Comparison of ENCODE assay signal across 8 cellular contexts in the genomic region with DNA sequence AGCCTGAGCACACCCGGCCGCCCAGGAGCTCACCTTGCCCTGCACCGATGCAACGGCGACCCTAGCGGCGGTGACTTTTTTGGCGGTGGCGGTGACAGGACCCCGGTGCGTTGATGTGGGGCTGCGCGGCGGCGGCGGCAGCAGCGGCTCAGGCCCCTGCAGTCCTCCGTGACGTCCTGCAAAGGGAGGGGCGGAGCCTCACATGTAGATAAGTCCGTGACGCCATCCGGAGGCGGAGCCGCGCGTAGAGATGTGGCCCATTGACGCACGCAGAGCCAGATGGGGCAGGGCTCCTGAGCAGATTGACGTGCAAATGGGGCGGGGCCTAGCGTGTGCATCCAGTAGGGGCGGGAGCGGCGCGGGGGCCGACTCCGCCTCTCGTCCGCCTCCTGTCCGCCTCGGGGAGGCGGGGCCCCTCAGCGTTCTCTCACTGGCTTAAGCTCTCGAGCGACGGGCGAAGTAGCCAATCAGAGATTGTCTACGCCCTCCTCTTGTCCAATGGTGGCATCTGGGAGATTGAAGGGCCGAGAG. TPM values are rescaled to one million over a fixed set of nuclear protein-coding genes. Genes with fewer than 3 reads are reported as not detected.
DNase-seq lines count a peak whose midpoint lies in the region; ATAC-seq and TF ChIP-seq lines count a peak whose summit lies in the region.

A gene with protein sequence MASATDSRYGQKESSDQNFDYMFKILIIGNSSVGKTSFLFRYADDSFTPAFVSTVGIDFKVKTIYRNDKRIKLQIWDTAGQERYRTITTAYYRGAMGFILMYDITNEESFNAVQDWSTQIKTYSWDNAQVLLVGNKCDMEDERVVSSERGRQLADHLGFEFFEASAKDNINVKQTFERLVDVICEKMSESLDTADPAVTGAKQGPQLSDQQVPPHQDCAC (minus strand): TSS at position 180 of the 531 bp plus-strand sequence. CDS start 1,302 bp downstream, outside the sequence.

- H3K79me2 ChIP-seq in SU-DHL-6 (ENCODE audit: insufficient read depth, low read length): peaks cover 19% of the 10 kb centered on the region

- TF ChIP-seq CTCF in GM12864 (IDR thresholded peaks at IDR 0.05; ENCODE audit: low read depth, low read length, missing control alignments): no peak
- TF ChIP-seq CTCF in SU-DHL-6 (IDR thresholded peaks at IDR 0.05; ENCODE audit: insufficient read depth, low read length, poor library complexity, severe bottlenecking): no peak
- TF ChIP-seq CTCF in osteocyte (IDR thresholded peaks at IDR 0.05): no peak

- ATAC-seq in HG02759 (IDR thresholded peaks at IDR 0.05; ENCODE audit: unreplicated experiment): peak; percentile 88
- peak; percentile 95 for ATAC-seq in activated naive CD8-positive, alpha-beta T cell treated with anti-CD3 and anti-CD28 coated beads, Interleukin-2, amount 50 U/mL, for 24 hours
- ATAC-seq in Right ventricle myocardium inferior: peak; percentile 96

- no peaks in the 10 kb centered on the region for H4K20me1 ChIP-seq in SU-DHL-6 (ENCODE audit: low read depth, low read length)

- H3K27ac ChIP-seq in SU-DHL-6 (ENCODE audit: low read depth, low read length) (peak within 1 kb of the TSS; percentile 91), thymus (ENCODE audit: low read depth) (peak within 1 kb of the TSS; percentile 86)

- H3K4me2 ChIP-seq in SU-DHL-6 (ENCODE audit: low read depth, low read length, poor library complexity, severe bottlenecking): peak within 1 kb of the TSS; percentile 89

- H3K27me3 ChIP-seq in SU-DHL-6 (ENCODE audit: low read length) (no peaks in the 10 kb centered on the region; the same call in 1 of the 2 replicates), thymus (ENCODE audit: control insufficient read depth, insufficient read depth) (peaks cover 4% of the 10 kb centered on the region)

- peaks cover 9% of the 10 kb centered on the region for H3F3A ChIP-seq in SU-DHL-6 (ENCODE audit: insufficient read depth)

- H3K4me3 ChIP-seq in GM12864 (ENCODE audit: low read depth, low read length) (peak within 1 kb of the TSS; percentile 76), SU-DHL-6 (ENCODE audit: insufficient read depth, low read length, poor library complexity, severe bottlenecking) (peak within 1 kb of the TSS; percentile 98), thymus (ENCODE audit: low read length) (peak within 1 kb of the TSS; percentile 68)

- H3K36me3 Mint-ChIP-seq in activated naive CD8-positive, alpha-beta T cell treated with anti-CD3 and anti-CD28 coated beads, Interleukin-2, amount 50 U/mL, for 24 hours (ENCODE audit: low read depth): peaks cover 4% of the 10 kb centered on the region
- peaks cover 3% of the 10 kb centered on the region for H3K36me3 Mint-ChIP-seq in osteocyte (ENCODE audit: unreplicated experiment)

- peaks cover 7% of the 10 kb centered on the region for H3K27me3 Mint-ChIP-seq in activated naive CD8-positive, alpha-beta T cell treated with anti-CD3 and anti-CD28 coated beads, Interleukin-2, amount 50 U/mL, for 24 hours
- H3K27me3 Mint-ChIP-seq in osteocyte (ENCODE audit: unreplicated experiment): no peaks in the 10 kb centered on the region

- DNase-seq in GM12864 (ENCODE audit: low read depth) (peak; percentile 99), NCI-H1417 (lab: John Stamatoyannopoulos, UW) (peak; percentile 99 to 100 (median 100)), Right ventricle myocardium inferior (ENCODE audit: missing footprints) (peak; percentile 100), osteocyte (ENCODE audit: extremely low spot score, unreplicated experiment) (peak; percentile 100)
- DNase-seq in activated naive CD8-positive, alpha-beta T cell treated with anti-CD3 and anti-CD28 coated beads, Interleukin-2, amount 50 U/mL, for 24 hours: peak; percentile 100

- H3K9me2 ChIP-seq in SU-DHL-6 (replicated peaks; ENCODE audit: insufficient read depth, low read length): no peaks in the 10 kb centered on the region

- intact Hi-C loops in Right ventricle myocardium inferior (cut with DNase I): loop anchor here (1.0 to 5.0 kb wide), 7 partner anchors 10 to 208 kb away; a partner anchor contains a TSS

- H3K9me3 ChIP-seq in SU-DHL-6 (ENCODE audit: insufficient read depth, low read length): no peaks in the 10 kb centered on the region
- no peaks in the 10 kb centered on the region for H3K9me3 ChIP-seq in thymus (ENCODE audit: control insufficient read depth)

- peaks cover 16% of the 10 kb centered on the region for H3K4me1 ChIP-seq in thymus (ENCODE audit: control insufficient read depth, insufficient read depth, low read length)

- WGBS in thymus: under 1% methylated on average over 50 of the region's 50 CpGs

- H3K9me3 Mint-ChIP-seq in activated naive CD8-positive, alpha-beta T cell treated with anti-CD3 and anti-CD28 coated beads, Interleukin-2, amount 50 U/mL, for 24 hours: no peaks in the 10 kb centered on the region
- no peaks in the 10 kb centered on the region for H3K9me3 Mint-ChIP-seq in osteocyte (ENCODE audit: unreplicated experiment)

- H3K4me1 Mint-ChIP-seq in activated naive CD8-positive, alpha-beta T cell treated with anti-CD3 and anti-CD28 coated beads, Interleukin-2, amount 50 U/mL, for 24 hours: peaks cover 33% of the 10 kb centered on the region
- H3K4me1 Mint-ChIP-seq in osteocyte (ENCODE audit: unreplicated experiment): peaks cover 27% of the 10 kb centered on the region

- no peaks in the 10 kb centered on the region for H3K36me3 ChIP-seq in SU-DHL-6 (ENCODE audit: low read length)
- H3K36me3 ChIP-seq in thymus (ENCODE audit: control insufficient read depth, insufficient read depth): no peaks in the 10 kb centered on the region

- H3K9ac ChIP-seq in SU-DHL-6 (ENCODE audit: low read length): peak within 1 kb of the TSS; percentile 95

- H3K4me3 Mint-ChIP-seq in activated naive CD8-positive, alpha-beta T cell treated with anti-CD3 and anti-CD28 coated beads, Interleukin-2, amount 50 U/mL, for 24 hours: peak within 1 kb of the TSS; percentile 92
- H3K4me3 Mint-ChIP-seq in osteocyte (ENCODE audit: unreplicated experiment): peak within 1 kb of the TSS; percentile 86

- peak within 1 kb of the TSS; percentile 83 for H3K27ac Mint-ChIP-seq in activated naive CD8-positive, alpha-beta T cell treated with anti-CD3 and anti-CD28 coated beads, Interleukin-2, amount 50 U/mL, for 24 hours
- peak within 1 kb of the TSS; percentile 97 for H3K27ac Mint-ChIP-seq in osteocyte (ENCODE audit: unreplicated experiment)

- peak within 1 kb of the TSS; percentile 62 for H2AFZ ChIP-seq in SU-DHL-6 (ENCODE audit: low read depth, low read length, severe bottlenecking)

RNA-seq across cellular contexts. Expression of the gene that starts here (rescaled TPM):
- total RNA-seq in Right ventricle myocardium inferior (25.4 TPM), osteocyte (2.9 and 3.2 TPM in 2 replicates)
- polyA plus RNA-seq in thymus: 1.0 TPM

Comparison
In these comparisons a context has a peak if more than half of its experiments do, and no peak if none do; other contexts are left out.
1. Peak in every context shown above with its lines: DNase-seq, ATAC-seq, H3K4me3 ChIP-seq and H3K27ac ChIP-seq.